Comparison of ENCODE assay signal across 19 cellular contexts in the genomic region with DNA sequence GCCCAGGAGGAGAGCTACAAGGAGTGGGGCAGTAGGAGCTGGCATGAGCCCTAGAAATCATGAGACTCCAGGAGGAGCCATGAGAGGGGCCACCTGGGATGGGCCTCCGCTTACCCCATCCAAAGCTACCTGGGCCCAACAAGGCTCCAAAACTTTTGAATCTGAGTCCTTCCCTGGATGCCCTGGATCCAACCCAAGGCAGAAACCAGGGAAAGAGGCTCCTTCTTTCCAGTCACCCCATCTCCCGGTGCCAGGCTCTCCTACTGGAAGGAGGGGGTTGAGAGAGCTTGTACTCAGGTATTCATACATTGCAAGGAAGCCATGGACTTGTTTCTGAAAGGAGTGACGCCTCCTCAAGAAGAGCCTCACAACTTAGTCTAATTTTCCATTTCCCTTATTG. TPM values are rescaled to one million over a fixed set of nuclear protein-coding genes. Genes with fewer than 3 reads are reported as not detected.
DNase-seq lines count a peak whose midpoint lies in the region; ATAC-seq and TF ChIP-seq lines count a peak whose summit lies in the region.
"Had no signal": no experiment of that assay in that cellular context is flagged by ENCODE, and none has a peak within 500 bp of the region (broad histone marks: within the 10 kb centered on the region; RNA-seq: fewer than 3 reads in every experiment).

No MANE protein-coding gene starts in this region.

- peaks cover 97% of the 10 kb centered on the region for H3K4me1 Mint-ChIP-seq in activated CD4-positive, alpha-beta T cell treated with anti-CD3 and anti-CD28 coated beads for 36 hours
- peaks cover 96% of the 10 kb centered on the region for H3K4me1 Mint-ChIP-seq in CD8-positive, alpha-beta T cell (ENCODE audit: low read depth)
- H3K4me1 Mint-ChIP-seq in activated T-helper 17 cell treated with anti-CD3 and anti-CD28 coated beads, Interleukin-2, amount 50 U/mL, for 72 hours = peaks cover 65% of the 10 kb centered on the region
- peaks cover 32 to 39% of the 10 kb centered on the region in 2 donors for H3K4me1 Mint-ChIP-seq in natural killer cell

- no peak for DNase-seq in activated CD4-positive, alpha-beta T cell treated with anti-CD3 and anti-CD28 coated beads for 36 hours
- DNase-seq in activated CD4-positive, alpha-beta T cell treated with anti-CD3 and anti-CD28 coated beads for 4 hours = no peak
- DNase-seq in CD8-positive, alpha-beta T cell = no peak
- DNase-seq in natural killer cell (no peak), germinal center (ENCODE audit: low spot score) (no peak), suprapubic skin (ENCODE audit: low spot score in 2 of 2) (no peak)
- DNase-seq: brain microvascular endothelial cell, cortex of kidney, GDM1, NCI-H1417, NCI-H69 had no signal

- H3K4me1 ChIP-seq in CD8-positive, alpha-beta T cell (ENCODE audit: insufficient read depth, low read length) = peaks cover 88% of the 10 kb centered on the region
- H3K4me1 ChIP-seq in suprapubic skin = no peaks in the 10 kb centered on the region
- H3K4me1 ChIP-seq: parathyroid adenoma had no signal

- H3K9me3 ChIP-seq in CD8-positive, alpha-beta T cell (ENCODE audit: low read length) = no peaks in the 10 kb centered on the region
- H3K9me3 ChIP-seq in suprapubic skin = no peaks in the 10 kb centered on the region

- peak overlapping the region; percentile 65 for H3K4me3 Mint-ChIP-seq in activated CD4-positive, alpha-beta T cell treated with anti-CD3 and anti-CD28 coated beads for 36 hours
- H3K4me3 Mint-ChIP-seq in CD8-positive, alpha-beta T cell = peak overlapping the region; percentile 75
- peak overlapping the region; percentile 90 for H3K4me3 Mint-ChIP-seq in activated T-helper 17 cell treated with anti-CD3 and anti-CD28 coated beads, Interleukin-2, amount 50 U/mL, for 72 hours
- H3K4me3 Mint-ChIP-seq in natural killer cell = peak overlapping the region; percentile 40

- TF ChIP-seq POLR2A in suprapubic skin (IDR thresholded peaks at IDR 0.05) = no peak

- WGBS in suprapubic skin = 94% methylated on average over 3 of the region's 3 CpGs

- H3K9me3 Mint-ChIP-seq in activated CD4-positive, alpha-beta T cell treated with anti-CD3 and anti-CD28 coated beads for 36 hours (ENCODE audit: low read depth) = peaks cover 4% of the 10 kb centered on the region
- H3K9me3 Mint-ChIP-seq in CD8-positive, alpha-beta T cell = no peaks in the 10 kb centered on the region
- no peaks in the 10 kb centered on the region for H3K9me3 Mint-ChIP-seq in activated T-helper 17 cell treated with anti-CD3 and anti-CD28 coated beads, Interleukin-2, amount 50 U/mL, for 72 hours
- H3K9me3 Mint-ChIP-seq in natural killer cell = no peaks in the 10 kb centered on the region

- H3K27ac Mint-ChIP-seq in activated CD4-positive, alpha-beta T cell treated with anti-CD3 and anti-CD28 coated beads for 36 hours = peak overlapping the region; percentile 98
- peak overlapping the region; percentile 91 for H3K27ac Mint-ChIP-seq in CD8-positive, alpha-beta T cell
- H3K27ac Mint-ChIP-seq in activated T-helper 17 cell treated with anti-CD3 and anti-CD28 coated beads, Interleukin-2, amount 50 U/mL, for 72 hours = peak overlapping the region; percentile 84
- peak overlapping the region in 1 of 2 donors; percentile 23 for H3K27ac Mint-ChIP-seq in natural killer cell

- no peaks in the 10 kb centered on the region for H3K36me3 ChIP-seq in CD8-positive, alpha-beta T cell (ENCODE audit: insufficient read depth, low read length)
- H3K36me3 ChIP-seq in suprapubic skin = no peaks in the 10 kb centered on the region
- H3K36me3 ChIP-seq: brain microvascular endothelial cell had no signal

- H3K36me3 Mint-ChIP-seq in activated CD4-positive, alpha-beta T cell treated with anti-CD3 and anti-CD28 coated beads for 36 hours (ENCODE audit: low read depth) = peaks cover 36% of the 10 kb centered on the region
- peaks cover 15% of the 10 kb centered on the region for H3K36me3 Mint-ChIP-seq in CD8-positive, alpha-beta T cell
- no peaks in the 10 kb centered on the region for H3K36me3 Mint-ChIP-seq in activated T-helper 17 cell treated with anti-CD3 and anti-CD28 coated beads, Interleukin-2, amount 50 U/mL, for 72 hours (ENCODE audit: low read depth)
- no peaks in the 10 kb centered on the region for H3K36me3 Mint-ChIP-seq in natural killer cell

- CTCF ChIA-PET in activated CD4-positive, alpha-beta T cell treated with anti-CD3 and anti-CD28 coated beads for 36 hours (lab: Charles Lee) = interaction anchor here (0.7 to 2.3 kb wide), 7 partner anchors 12 to 241 kb away, joined by 3 to 8 read pairs (median 4); no protein-coding TSS in a partner anchor
- CTCF ChIA-PET in CD8-positive, alpha-beta T cell (lab: Charles Lee) = interaction anchor here (0.9 to 5.3 kb wide), 6 partner anchors 11 to 161 kb away, joined by 3 to 21 read pairs (median 3); no protein-coding TSS in a partner anchor

- TF ChIP-seq CTCF in CD8-positive, alpha-beta T cell (IDR thresholded peaks at IDR 0.05) = no peak
- no peak for TF ChIP-seq CTCF in natural killer cell (IDR thresholded peaks at IDR 0.05)
- no peak for TF ChIP-seq CTCF in suprapubic skin (IDR thresholded peaks at IDR 0.05)

- H3K27ac ChIP-seq in CD8-positive, alpha-beta T cell (ENCODE audit: low read depth, low read length) = no peak overlapping the region
- H3K27ac ChIP-seq in suprapubic skin = no peak overlapping the region
- H3K27ac ChIP-seq: brain microvascular endothelial cell, hepatocyte, parathyroid adenoma had no signal

- no peaks in the 10 kb centered on the region for H3K27me3 ChIP-seq in CD8-positive, alpha-beta T cell (ENCODE audit: insufficient read depth, low read length)
- H3K27me3 ChIP-seq in suprapubic skin = peaks cover 18% of the 10 kb centered on the region
- H3K27me3 ChIP-seq: brain microvascular endothelial cell, hepatocyte had no signal

- peak; percentile 21 for ATAC-seq in activated CD4-positive, alpha-beta T cell treated with anti-CD3 and anti-CD28 coated beads for 36 hours
- ATAC-seq in CD8-positive, alpha-beta T cell = no peak
- no peak for ATAC-seq in activated T-helper 17 cell treated with anti-CD3 and anti-CD28 coated beads, Interleukin-2, amount 50 U/mL, for 72 hours (replicated peaks)
- ATAC-seq in natural killer cell = no peak
- ATAC-seq in HG03457 (IDR thresholded peaks at IDR 0.05; ENCODE audit: unreplicated experiment) = no peak
- ATAC-seq: HepG2, Right ventricle myocardium inferior had no signal

- POLR2A ChIA-PET in activated CD4-positive, alpha-beta T cell treated with anti-CD3 and anti-CD28 coated beads for 36 hours (lab: Charles Lee) = interaction anchor here (1.5 kb wide), 1 partner anchor 18 kb away, joined by 4 read pairs; no protein-coding TSS in a partner anchor
- POLR2A ChIA-PET in CD8-positive, alpha-beta T cell (lab: Charles Lee) = interaction anchor here (0.8 to 2.2 kb wide), 7 partner anchors 9 to 109 kb away, joined by 3 to 11 read pairs (median 4); no protein-coding TSS in a partner anchor

- H3K27me3 Mint-ChIP-seq in activated CD4-positive, alpha-beta T cell treated with anti-CD3 and anti-CD28 coated beads for 36 hours = no peaks in the 10 kb centered on the region
- no peaks in the 10 kb centered on the region for H3K27me3 Mint-ChIP-seq in CD8-positive, alpha-beta T cell (ENCODE audit: low read depth)
- H3K27me3 Mint-ChIP-seq in activated T-helper 17 cell treated with anti-CD3 and anti-CD28 coated beads, Interleukin-2, amount 50 U/mL, for 72 hours = no peaks in the 10 kb centered on the region
- H3K27me3 Mint-ChIP-seq in natural killer cell (ENCODE audit: low read depth in 2 of 2) = no peaks in the 10 kb centered on the region

- intact Hi-C loops in activated CD4-positive, alpha-beta T cell treated with anti-CD3 and anti-CD28 coated beads for 36 hours (cut with DNase I, micrococcal nuclease) = loop anchor here (2.0 to 10.0 kb wide), 4 partner anchors 67 to 831 kb away; partner anchors contain the start of genes FAM110A (in 1 of the 2) and STK35 (in 1 of the 2)
- intact Hi-C loops in CD8-positive, alpha-beta T cell (cut with DNase I, micrococcal nuclease) = loop anchor here in 1 of 2 experiments (2.0 kb wide), 2 partner anchors 13 to 27 kb away; no protein-coding TSS in a partner anchor
- intact Hi-C loops in natural killer cell (cut with micrococcal nuclease) = no loop called here

- TF ChIP-seq EP300 in suprapubic skin (IDR thresholded peaks at IDR 0.05) = no peak

- H3K4me3 ChIP-seq in CD8-positive, alpha-beta T cell (ENCODE audit: low read depth, low read length) = peak overlapping the region; percentile 13
- no peak overlapping the region for H3K4me3 ChIP-seq in suprapubic skin
- H3K4me3 ChIP-seq: hepatocyte had no signal

RNA-seq across cellular contexts. Expression of gene SIRPG, which starts 7.8 kb away (rescaled TPM):
- 10 to 100 TPM; 34.3 to 48.7 TPM for total RNA-seq in activated CD4-positive, alpha-beta T cell treated with anti-CD3 and anti-CD28 coated beads for 36 hours
- total RNA-seq in CD8-positive, alpha-beta T cell = 10 to 100 TPM; 17.1 to 17.6 TPM
- 10 to 100 TPM; 32.0 to 62.9 TPM for total RNA-seq in activated T-helper 17 cell treated with anti-CD3 and anti-CD28 coated beads, Interleukin-2, amount 50 U/mL, for 72 hours
- total RNA-seq in natural killer cell (1 to 10 TPM; 1.9 to 3.9 (median 3.1) TPM), suprapubic skin (not detected)
- total RNA-seq: endothelial cell of umbilical vein, hepatocyte, HepG2, Right ventricle myocardium inferior, urinary bladder had no signal

RNA-seq across cellular contexts. Expression of gene SIRPB1, which starts 45.5 kb away (rescaled TPM):
- total RNA-seq in activated CD4-positive, alpha-beta T cell treated with anti-CD3 and anti-CD28 coated beads for 36 hours = 1 to 10 TPM; 1.0 to 2.1 TPM
- 1 to 10 TPM; 3.1 to 3.9 TPM for total RNA-seq in CD8-positive, alpha-beta T cell
- total RNA-seq in activated T-helper 17 cell treated with anti-CD3 and anti-CD28 coated beads, Interleukin-2, amount 50 U/mL, for 72 hours = 1 to 10 TPM in 1 of 2 donors, under 1 TPM in 1; 0.24 to 1.1 TPM
- 1 to 10 TPM; 2.6 to 7.2 (median 5.3) TPM for total RNA-seq in natural killer cell
- 1 to 10 TPM in 2 of 4 donors, under 1 TPM in 1, not detected in 1; 0.38 to 3.3 (median 1.0) TPM for total RNA-seq in suprapubic skin

Comparison
In these comparisons a context has a peak if more than half of its experiments do, and no peak if none do; other contexts are left out.
1. H3K4me3 Mint-ChIP-seq: peak in every context shown above with its lines; median percentile 90 in activated T-helper 17 cell treated with anti-CD3 and anti-CD28 coated beads, Interleukin-2, amount 50 U/mL, for 72 hours; 75 in CD8-positive, alpha-beta T cell; 65 in activated CD4-positive, alpha-beta T cell treated with anti-CD3 and anti-CD28 coated beads for 36 hours; 40 in natural killer cell.